In genomic region chr4:156959298-156959702, GRCh38 we compare ENCODE assay signal across 1 cellular context.
TF ChIP-seq lines count a peak whose summit lies in the region.

No MANE protein-coding gene starts in this region.

TF ChIP-seq in HEK293, 187 proteins besides CTCF, POLR2A, EP300 and RAD21 (continued from another document):
- no peak for TF ChIP-seq KLF9 (tag by site-specific recombination; IDR thresholded peaks at IDR 0.05; ENCODE audit: low read depth)
- 0 out of 2 replicates have a peak, but pooled peaks have one; percentile 16 for TF ChIP-seq ZNF629 (tag by site-specific recombination; IDR thresholded peaks at IDR 0.05)
- peak; percentile 84 for TF ChIP-seq WT1 (tag by site-specific recombination; IDR thresholded peaks at IDR 0.05)
- 0 out of 2 replicates have a peak, but pooled peaks have one; percentile 45 for TF ChIP-seq ZNF18 (tag by site-specific recombination; IDR thresholded peaks at IDR 0.05)
- TF ChIP-seq SCRT2 (tag by site-specific recombination; IDR thresholded peaks at IDR 0.05): 0 out of 2 replicates have a peak, but pooled peaks have one; percentile 9
- TF ChIP-seq ZNF391 (tag by site-specific recombination; IDR thresholded peaks at IDR 0.05; ENCODE audit: borderline replicate concordance, low read depth): peak; percentile 68; the same call in 1 of the 2 replicates
- TF ChIP-seq ZSCAN23 (tag by site-specific recombination; IDR thresholded peaks at IDR 0.05): no peak
- TF ChIP-seq ZNF350 (tag by site-specific recombination; IDR thresholded peaks at IDR 0.05): no peak
- TF ChIP-seq TSHZ1 (tag by site-specific recombination; IDR thresholded peaks at IDR 0.05; ENCODE audit: borderline replicate concordance): peak; percentile 79; the same call in 1 of the 2 replicates
- peak; percentile 51; the same call in 1 of the 2 replicates for TF ChIP-seq ZBTB8A (tag by site-specific recombination; IDR thresholded peaks at IDR 0.05)
- TF ChIP-seq KLF7 (tag by site-specific recombination; IDR thresholded peaks at IDR 0.05; ENCODE audit: borderline replicate concordance): 0 out of 2 replicates have a peak, but pooled peaks have one; percentile 23
- no peak for TF ChIP-seq ZNF274 (IDR thresholded peaks at IDR 0.05; ENCODE audit: low read length)
- no peak for TF ChIP-seq ZNF274 (tag by site-specific recombination; IDR thresholded peaks at IDR 0.05; ENCODE audit: borderline replicate concordance)
- no peak for TF ChIP-seq ZSCAN5A (tag by site-specific recombination; IDR thresholded peaks at IDR 0.05)
- TF ChIP-seq SCRT1 (tag by site-specific recombination; IDR thresholded peaks at IDR 0.05; ENCODE audit: borderline replicate concordance): no peak
- no peak for TF ChIP-seq ZNF157 (tag by site-specific recombination; IDR thresholded peaks at IDR 0.05)
- TF ChIP-seq ZNF561 (tag by site-specific recombination; IDR thresholded peaks at IDR 0.05; ENCODE audit: borderline replicate concordance): 0 out of 2 replicates have a peak, but pooled peaks have one; percentile 49
- peak; percentile 73 for TF ChIP-seq ZXDB (tag by site-specific recombination; IDR thresholded peaks at IDR 0.05)
- 0 out of 2 replicates have a peak, but pooled peaks have one; percentile 22 for TF ChIP-seq BCL11A (tag by site-specific recombination; IDR thresholded peaks at IDR 0.05; ENCODE audit: low read depth)
- TF ChIP-seq YY1 (tag by site-specific recombination; IDR thresholded peaks at IDR 0.05): 0 out of 2 replicates have a peak, but pooled peaks have one; percentile 23
- no peak for TF ChIP-seq ZNF660 (tag by site-specific recombination; IDR thresholded peaks at IDR 0.05)
- TF ChIP-seq ZNF843 (tag by site-specific recombination; IDR thresholded peaks at IDR 0.05): peak; percentile 97
- no peak for TF ChIP-seq ZNF549 (tag by site-specific recombination; IDR thresholded peaks at IDR 0.05)
- peak; percentile 91 for TF ChIP-seq IKZF3 (tag by site-specific recombination; IDR thresholded peaks at IDR 0.05)
- TF ChIP-seq SP7 (tag by site-specific recombination; IDR thresholded peaks at IDR 0.05): no peak; the same call in 1 of the 2 replicates
- TF ChIP-seq MZF1 (tag by site-specific recombination; IDR thresholded peaks at IDR 0.05; ENCODE audit: borderline replicate concordance): peak; percentile 67; the same call in 1 of the 2 replicates
- TF ChIP-seq ZFP69B (tag by site-specific recombination; IDR thresholded peaks at IDR 0.05): no peak
- peak; percentile 74 for TF ChIP-seq ZNF488 (tag by site-specific recombination; IDR thresholded peaks at IDR 0.05)
- 0 out of 2 replicates have a peak, but pooled peaks have one; percentile 3 for TF ChIP-seq ZNF654 (tag by site-specific recombination; IDR thresholded peaks at IDR 0.05; ENCODE audit: low read depth)
- TF ChIP-seq ZIC2 (tag by site-specific recombination; IDR thresholded peaks at IDR 0.05): peak; percentile 19; the same call in 1 of the 2 replicates
- TF ChIP-seq ZNF138 (tag by site-specific recombination; IDR thresholded peaks at IDR 0.05; ENCODE audit: borderline replicate concordance): no peak
- TF ChIP-seq ZNF175 (tag by site-specific recombination; IDR thresholded peaks at IDR 0.05): no peak
- TF ChIP-seq SETDB1 (IDR thresholded peaks at IDR 0.05; ENCODE audit: insufficient read length, low read length): no peak
- no peak for TF ChIP-seq ZNF302 (tag by site-specific recombination; IDR thresholded peaks at IDR 0.05; ENCODE audit: low read depth)
- TF ChIP-seq ZBTB7A (tag by site-specific recombination; IDR thresholded peaks at IDR 0.05; ENCODE audit: low read depth): no peak
- TF ChIP-seq KLF17 (tag by site-specific recombination; IDR thresholded peaks at IDR 0.05): 0 out of 2 replicates have a peak, but pooled peaks have one; percentile 17
